Comparison of ENCODE assay signal across 1 cellular context in the genomic region with DNA sequence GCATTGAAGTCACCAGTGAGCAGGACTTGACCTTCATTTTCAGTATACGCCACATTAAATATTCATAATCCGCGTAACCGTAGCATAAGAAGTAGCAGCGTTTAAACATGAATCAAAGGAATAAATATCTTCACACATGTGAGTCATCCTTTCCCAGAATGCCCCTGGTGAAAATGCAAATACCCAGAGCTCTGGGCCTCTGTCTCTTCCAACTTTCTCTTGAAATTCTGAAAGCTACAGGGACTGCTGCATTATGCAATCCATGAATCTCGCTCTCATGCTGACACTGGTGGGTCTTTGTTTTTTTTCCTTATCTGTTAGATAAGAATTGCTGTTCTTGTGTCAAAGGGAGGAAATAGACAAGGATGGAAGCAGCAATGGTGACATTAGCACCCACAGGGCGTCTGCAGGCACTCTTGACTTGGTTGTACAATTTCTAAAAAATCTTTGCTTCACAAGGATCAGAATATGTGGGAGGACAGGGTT.
A peak's percentile ranks its signal among the peaks of the same experiment; 100 is the strongest.
TF ChIP-seq lines count a peak whose summit lies in the region.

No MANE protein-coding gene starts in this region.

TF ChIP-seq in HepG2, 621 proteins besides CTCF, POLR2A, EP300 and RAD21 (continued from another document and continues in another):
- TF ChIP-seq, protein P1, sequence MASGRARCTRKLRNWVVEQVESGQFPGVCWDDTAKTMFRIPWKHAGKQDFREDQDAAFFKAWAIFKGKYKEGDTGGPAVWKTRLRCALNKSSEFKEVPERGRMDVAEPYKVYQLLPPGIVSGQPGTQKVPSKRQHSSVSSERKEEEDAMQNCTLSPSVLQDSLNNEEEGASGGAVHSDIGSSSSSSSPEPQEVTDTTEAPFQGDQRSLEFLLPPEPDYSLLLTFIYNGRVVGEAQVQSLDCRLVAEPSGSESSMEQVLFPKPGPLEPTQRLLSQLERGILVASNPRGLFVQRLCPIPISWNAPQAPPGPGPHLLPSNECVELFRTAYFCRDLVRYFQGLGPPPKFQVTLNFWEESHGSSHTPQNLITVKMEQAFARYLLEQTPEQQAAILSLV (CRISPR knock-in tag; IDR thresholded peaks at IDR 0.05; ENCODE audit: borderline replicate concordance) = no peak
- no peak for TF ChIP-seq TARDBP (CRISPR knock-in tag; IDR thresholded peaks at IDR 0.05)
- TF ChIP-seq ZNF343 (CRISPR knock-in tag; IDR thresholded peaks at IDR 0.05) = no peak
- TF ChIP-seq ONECUT2 (CRISPR knock-in tag; IDR thresholded peaks at IDR 0.05) = no peak
- TF ChIP-seq ZNF235 (CRISPR knock-in tag; IDR thresholded peaks at IDR 0.05; ENCODE audit: borderline replicate concordance) = no peak
- TF ChIP-seq IRF2 (CRISPR knock-in tag; IDR thresholded peaks at IDR 0.05) = no peak
- no peak for TF ChIP-seq ZNF646 (CRISPR knock-in tag; IDR thresholded peaks at IDR 0.05)
- TF ChIP-seq ZMAT3 (CRISPR knock-in tag; conservative IDR thresholded peaks at IDR 0.05) = no peak
- no peak for TF ChIP-seq SOX13 (IDR thresholded peaks at IDR 0.05)
- TF ChIP-seq SOX13 (CRISPR knock-in tag; conservative IDR thresholded peaks at IDR 0.05 in 1 of 2, IDR thresholded peaks at IDR 0.05 in 1 of 2) = peak in 1 of 2 experiments; percentile 51; a peak in 1 of 4 replicates
- no peak for TF ChIP-seq ZNF432 (CRISPR knock-in tag; IDR thresholded peaks at IDR 0.05; ENCODE audit: borderline replicate concordance)
- TF ChIP-seq, protein P2, sequence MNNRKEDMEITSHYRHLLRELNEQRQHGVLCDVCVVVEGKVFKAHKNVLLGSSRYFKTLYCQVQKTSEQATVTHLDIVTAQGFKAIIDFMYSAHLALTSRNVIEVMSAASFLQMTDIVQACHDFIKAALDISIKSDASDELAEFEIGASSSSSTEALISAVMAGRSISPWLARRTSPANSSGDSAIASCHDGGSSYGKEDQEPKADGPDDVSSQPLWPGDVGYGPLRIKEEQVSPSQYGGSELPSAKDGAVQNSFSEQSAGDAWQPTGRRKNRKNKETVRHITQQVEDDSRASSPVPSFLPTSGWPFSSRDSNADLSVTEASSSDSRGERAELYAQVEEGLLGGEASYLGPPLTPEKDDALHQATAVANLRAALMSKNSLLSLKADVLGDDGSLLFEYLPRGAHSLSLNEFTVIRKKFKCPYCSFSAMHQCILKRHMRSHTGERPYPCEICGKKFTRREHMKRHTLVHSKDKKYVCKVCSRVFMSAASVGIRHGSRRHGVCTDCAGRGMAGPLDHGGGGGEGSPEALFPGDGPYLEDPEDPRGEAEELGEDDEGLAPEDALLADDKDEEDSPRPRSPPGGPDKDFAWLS (CRISPR knock-in tag; IDR thresholded peaks at IDR 0.05; ENCODE audit: borderline replicate concordance) = no peak
- TF ChIP-seq ZFAT (CRISPR knock-in tag; conservative IDR thresholded peaks at IDR 0.05) = no peak
- TF ChIP-seq PITX1 (CRISPR knock-in tag; IDR thresholded peaks at IDR 0.05) = no peak
- no peak for TF ChIP-seq ZNF580 (CRISPR knock-in tag; IDR thresholded peaks at IDR 0.05; ENCODE audit: borderline replicate concordance, low read depth)
- TF ChIP-seq CEBPB (IDR thresholded peaks at IDR 0.05; ENCODE audit: borderline replicate concordance, low read depth, low read length) = peak; percentile 51; the same call in 1 of the 2 replicates
- TF ChIP-seq MED8 (CRISPR knock-in tag; IDR thresholded peaks at IDR 0.05; ENCODE audit: insufficient replicate concordance) = no peak
- TF ChIP-seq ZNF737 (CRISPR knock-in tag; IDR thresholded peaks at IDR 0.05; ENCODE audit: borderline replicate concordance) = no peak
- TF ChIP-seq RAD51 (IDR thresholded peaks at IDR 0.05; ENCODE audit: borderline replicate concordance) = no peak
- no peak for TF ChIP-seq ZNF460 (CRISPR knock-in tag; IDR thresholded peaks at IDR 0.05; ENCODE audit: borderline replicate concordance)
- TF ChIP-seq, protein P3, sequence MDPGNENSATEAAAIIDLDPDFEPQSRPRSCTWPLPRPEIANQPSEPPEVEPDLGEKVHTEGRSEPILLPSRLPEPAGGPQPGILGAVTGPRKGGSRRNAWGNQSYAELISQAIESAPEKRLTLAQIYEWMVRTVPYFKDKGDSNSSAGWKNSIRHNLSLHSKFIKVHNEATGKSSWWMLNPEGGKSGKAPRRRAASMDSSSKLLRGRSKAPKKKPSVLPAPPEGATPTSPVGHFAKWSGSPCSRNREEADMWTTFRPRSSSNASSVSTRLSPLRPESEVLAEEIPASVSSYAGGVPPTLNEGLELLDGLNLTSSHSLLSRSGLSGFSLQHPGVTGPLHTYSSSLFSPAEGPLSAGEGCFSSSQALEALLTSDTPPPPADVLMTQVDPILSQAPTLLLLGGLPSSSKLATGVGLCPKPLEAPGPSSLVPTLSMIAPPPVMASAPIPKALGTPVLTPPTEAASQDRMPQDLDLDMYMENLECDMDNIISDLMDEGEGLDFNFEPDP (CRISPR knock-in tag; conservative IDR thresholded peaks at IDR 0.05) = no peak
- 0 out of 2 replicates have a peak, but pooled peaks have one; percentile 18 for TF ChIP-seq FOXA3 (CRISPR knock-in tag; IDR thresholded peaks at IDR 0.05)
- TF ChIP-seq TBL1XR1 (IDR thresholded peaks at IDR 0.05; ENCODE audit: borderline replicate concordance, low read length, partially characterized antibody) = no peak
- no peak for TF ChIP-seq RARA (CRISPR knock-in tag; IDR thresholded peaks at IDR 0.05)
- no peak for TF ChIP-seq ZBTB42 (CRISPR knock-in tag; IDR thresholded peaks at IDR 0.05)
- no peak for TF ChIP-seq ZSCAN20 (CRISPR knock-in tag; IDR thresholded peaks at IDR 0.05; ENCODE audit: borderline replicate concordance)
- TF ChIP-seq BHLHE40 (IDR thresholded peaks at IDR 0.05; ENCODE audit: low read length) = no peak
- TF ChIP-seq ARID5B (CRISPR knock-in tag; IDR thresholded peaks at IDR 0.05) = peak; percentile 27; the same call in 1 of the 2 replicates
- peak; percentile 90 for TF ChIP-seq GATA4 (IDR thresholded peaks at IDR 0.05; ENCODE audit: borderline replicate concordance, low read depth)
- no peak for TF ChIP-seq ZNF264 (CRISPR knock-in tag; IDR thresholded peaks at IDR 0.05)
- TF ChIP-seq SAFB2 (CRISPR knock-in tag; IDR thresholded peaks at IDR 0.05; ENCODE audit: borderline replicate concordance, low read depth) = no peak
- TF ChIP-seq JDP2 (CRISPR knock-in tag; IDR thresholded peaks at IDR 0.05; ENCODE audit: borderline replicate concordance) = no peak
- 0 out of 2 replicates have a peak, but pooled peaks have one; percentile 23 for TF ChIP-seq ZNF143 (CRISPR knock-in tag; IDR thresholded peaks at IDR 0.05)
- no peak for TF ChIP-seq ZNF232 (CRISPR knock-in tag; IDR thresholded peaks at IDR 0.05; ENCODE audit: borderline replicate concordance)
